In the genomic region with DNA sequence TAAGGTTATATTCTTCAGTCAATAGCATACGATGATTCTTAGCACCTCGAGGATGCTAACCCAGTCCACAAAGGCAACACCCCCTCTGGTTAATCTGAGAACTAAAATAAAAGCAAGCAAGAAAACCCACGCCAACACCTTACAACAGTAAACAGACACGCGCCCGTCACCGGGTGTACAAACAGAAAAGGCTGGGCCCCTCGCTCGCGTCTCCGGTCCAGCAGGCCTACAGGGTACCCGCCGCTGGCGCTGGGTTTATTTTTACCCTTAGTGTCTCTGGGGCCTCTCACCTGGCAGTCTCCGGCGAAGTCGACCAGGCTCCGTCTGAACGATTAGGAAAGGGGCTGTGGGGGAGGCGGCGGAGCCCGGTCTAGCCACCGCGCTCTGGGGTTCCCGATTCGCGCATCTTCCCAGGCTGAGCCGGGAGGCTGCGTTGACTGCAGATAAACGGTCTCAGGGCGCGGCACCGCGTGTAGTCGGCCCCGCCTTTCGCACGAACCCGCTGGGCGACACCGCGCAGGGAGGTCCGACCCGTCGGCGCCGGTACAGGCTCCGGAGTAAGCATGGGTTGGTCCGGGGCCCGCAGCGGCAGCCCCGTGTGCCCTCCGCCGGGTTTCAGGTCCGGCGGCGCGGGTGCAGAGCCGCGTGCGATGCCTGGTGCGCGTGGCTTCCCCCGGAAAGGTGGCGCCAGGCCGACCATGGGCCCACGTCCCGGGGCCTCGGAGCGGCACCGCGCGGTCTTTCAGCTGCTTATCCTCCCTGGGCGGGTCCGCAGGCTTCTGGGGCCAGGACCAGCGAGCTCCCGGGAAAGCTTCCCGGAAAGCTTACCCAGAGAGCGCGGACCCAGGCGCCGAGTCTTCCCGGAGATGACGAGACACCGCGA, we compare ENCODE assay signal across 8 cellular contexts. TPM values are rescaled to one million over a fixed set of nuclear protein-coding genes. Genes with fewer than 3 reads are reported as not detected.
DNase-seq lines count a peak whose midpoint lies in the region; ATAC-seq and TF ChIP-seq lines count a peak whose summit lies in the region.

A gene with protein sequence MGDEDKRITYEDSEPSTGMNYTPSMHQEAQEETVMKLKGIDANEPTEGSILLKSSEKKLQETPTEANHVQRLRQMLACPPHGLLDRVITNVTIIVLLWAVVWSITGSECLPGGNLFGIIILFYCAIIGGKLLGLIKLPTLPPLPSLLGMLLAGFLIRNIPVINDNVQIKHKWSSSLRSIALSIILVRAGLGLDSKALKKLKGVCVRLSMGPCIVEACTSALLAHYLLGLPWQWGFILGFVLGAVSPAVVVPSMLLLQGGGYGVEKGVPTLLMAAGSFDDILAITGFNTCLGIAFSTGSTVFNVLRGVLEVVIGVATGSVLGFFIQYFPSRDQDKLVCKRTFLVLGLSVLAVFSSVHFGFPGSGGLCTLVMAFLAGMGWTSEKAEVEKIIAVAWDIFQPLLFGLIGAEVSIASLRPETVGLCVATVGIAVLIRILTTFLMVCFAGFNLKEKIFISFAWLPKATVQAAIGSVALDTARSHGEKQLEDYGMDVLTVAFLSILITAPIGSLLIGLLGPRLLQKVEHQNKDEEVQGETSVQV (minus strand): TSS at position 868 of the 883 bp plus-strand sequence. CDS start 9,211 bp downstream, outside the sequence.

- H3K4me3 Mint-ChIP-seq in activated CD4-positive, alpha-beta T cell treated with anti-CD3 and anti-CD28 coated beads for 36 hours, result peak within 1 kb of the TSS; percentile 84

- H3K9me3 Mint-ChIP-seq in activated CD4-positive, alpha-beta T cell treated with anti-CD3 and anti-CD28 coated beads for 36 hours (ENCODE audit: low read depth), result no peaks in the 10 kb centered on the region

- peak; percentile 59 for ATAC-seq in HG02759 (IDR thresholded peaks at IDR 0.05; ENCODE audit: unreplicated experiment)
- peak; percentile 63 for ATAC-seq in activated CD4-positive, alpha-beta T cell treated with anti-CD3 and anti-CD28 coated beads for 36 hours

- H3K4me3 ChIP-seq in choroid plexus epithelial cell (ENCODE audit: low read depth, low read length), result peak within 1 kb of the TSS; percentile 81

- POLR2A ChIA-PET in activated CD4-positive, alpha-beta T cell treated with anti-CD3 and anti-CD28 coated beads for 36 hours (lab: Charles Lee), result interaction anchor here (0.5 to 0.7 kb wide), 3 partner anchors 24 to 731 kb away, joined by 3 to 4 read pairs (median 3); no protein-coding TSS in a partner anchor

- peak within 1 kb of the TSS; percentile 74 for H3K27ac ChIP-seq in layer of hippocampus (ENCODE audit: low read depth, low read length)

- H3K4me1 Mint-ChIP-seq in activated CD4-positive, alpha-beta T cell treated with anti-CD3 and anti-CD28 coated beads for 36 hours, result peaks cover 45% of the 10 kb centered on the region

- CTCF ChIA-PET in activated CD4-positive, alpha-beta T cell treated with anti-CD3 and anti-CD28 coated beads for 36 hours (lab: Charles Lee), result interaction anchor here (0.8 to 2.0 kb wide), 7 partner anchors 11 to 645 kb away, joined by 3 to 13 read pairs (median 4); a partner anchor contains a TSS

- no peaks in the 10 kb centered on the region for H3K27me3 ChIP-seq in layer of hippocampus (ENCODE audit: control insufficient read depth, insufficient read depth, low read length)

- H3K27me3 Mint-ChIP-seq in activated CD4-positive, alpha-beta T cell treated with anti-CD3 and anti-CD28 coated beads for 36 hours, result no peaks in the 10 kb centered on the region

- DNase-seq in NCI-H2029 (lab: John Stamatoyannopoulos, UW) (peak; percentile 53), NCI-H2029 treated with DMSO at 0.1 percent for 48 hours (lab: John Stamatoyannopoulos, UW) (no peak), NCI-H1417 (lab: John Stamatoyannopoulos, UW) (peak; percentile 58 to 90 (median 89)), choroid plexus epithelial cell (ENCODE audit: low read depth) (peak; percentile 65)
- DNase-seq in activated CD4-positive, alpha-beta T cell treated with anti-CD3 and anti-CD28 coated beads for 36 hours, result peak; percentile 79
- peak; percentile 34 to 55 (median 44) for DNase-seq in stimulated activated CD4-positive, alpha-beta T cell treated with anti-CD3 and anti-CD28 coated beads, Interleukin-1b, Interleukin-23, amount 100 ng/mL, for 24 hours (ENCODE audit: low read depth in 4 of 4, low spot score in 1 of 4)

- intact Hi-C loops in activated CD4-positive, alpha-beta T cell treated with anti-CD3 and anti-CD28 coated beads for 36 hours (cut with DNase I, micrococcal nuclease), result loop anchor here (1.0 to 5.0 kb wide), 10 partner anchors 23 to 731 kb away; a partner anchor contains a TSS

- peak; percentile 12 for TF ChIP-seq CTCF in choroid plexus epithelial cell (conservative IDR thresholded peaks at IDR 0.05; ENCODE audit: low read depth, low read length)

- peaks cover 24% of the 10 kb centered on the region for H3K36me3 Mint-ChIP-seq in activated CD4-positive, alpha-beta T cell treated with anti-CD3 and anti-CD28 coated beads for 36 hours (ENCODE audit: low read depth)

- H3K27ac Mint-ChIP-seq in activated CD4-positive, alpha-beta T cell treated with anti-CD3 and anti-CD28 coated beads for 36 hours, result peak within 1 kb of the TSS; percentile 99

RNA-seq across cellular contexts. Expression of the gene that starts here (rescaled TPM):
- 10 to 100 TPM; 30.6 to 31.2 TPM for total RNA-seq in activated CD4-positive, alpha-beta T cell treated with anti-CD3 and anti-CD28 coated beads for 36 hours
